Comparison of ENCODE assay signal across 11 cellular contexts in the genomic region with DNA sequence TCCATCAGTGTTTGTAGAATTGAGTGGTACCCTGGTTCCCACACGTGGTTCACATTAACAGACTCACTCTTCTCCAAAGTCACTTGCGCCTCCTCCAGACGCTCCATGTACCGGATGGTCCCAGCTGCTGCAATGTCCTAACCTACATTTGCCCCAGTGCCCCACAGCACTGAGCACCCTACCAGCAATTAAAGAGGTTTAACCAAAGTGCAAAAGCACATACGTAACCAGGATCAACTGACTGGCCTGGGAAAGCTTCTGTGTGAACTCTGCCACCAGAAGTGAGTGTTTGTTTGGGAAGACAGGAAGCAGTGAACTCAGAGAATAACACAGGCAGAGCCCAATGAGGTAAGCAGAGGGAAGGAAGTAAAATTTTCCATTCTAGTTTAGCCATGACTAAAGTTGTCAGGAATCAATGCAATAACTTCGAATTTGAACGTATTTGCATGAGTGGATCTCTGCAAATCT. TPM values are rescaled to one million over a fixed set of nuclear protein-coding genes. Genes with fewer than 3 reads are reported as not detected.
DNase-seq lines count a peak whose midpoint lies in the region; TF ChIP-seq lines count a peak whose summit lies in the region.
"Had no signal": no experiment of that assay in that cellular context is flagged by ENCODE, and none has a peak within 500 bp of the region (broad histone marks: within the 10 kb centered on the region; RNA-seq: fewer than 3 reads in every experiment).

No MANE protein-coding gene starts in this region.

- DNase-seq in activated T-cell treated with anti-CD3 and anti-CD28 coated beads, Interleukin-2, amount 50 U/mL, for 24 hours: peak; percentile 30
- DNase-seq in activated T-cell treated with anti-CD3 and anti-CD28 coated beads for 4 hours (no peak), left kidney (ENCODE audit: low read depth, low spot score) (peak; percentile 38), tibial artery (peak; percentile 73 to 94), WERI-Rb-1 (no peak), NCI-H1105 (lab: John Stamatoyannopoulos, UW) (no peak), DMS79 treated with DMSO at 0.1 percent for 48 hours (lab: John Stamatoyannopoulos, UW) (no peak)
- DNase-seq: activated CD4-positive, alpha-beta T cell treated with anti-CD3 and anti-CD28 coated beads for 1 hour; CD4-positive, CD25-positive, alpha-beta regulatory T cell; NCI-H1694 treated with DMSO at 0.1 percent for 48 hours had no signal

- intact Hi-C loops in tibial artery (cut with DNase I; ENCODE audit: low total_unique reads): loop anchor here (5.0 kb wide), 1 partner anchor 36 kb away; no protein-coding TSS in a partner anchor

- H3K27ac ChIP-seq in tibial artery (peak overlapping the region; percentile 85), WERI-Rb-1 (no peak overlapping the region)

- peaks cover 60% of the 10 kb centered on the region for H3K27me3 Mint-ChIP-seq in activated T-cell treated with anti-CD3 and anti-CD28 coated beads, Interleukin-2, amount 50 U/mL, for 24 hours
- H3K27me3 Mint-ChIP-seq in brain: peaks cover 11% of the 10 kb centered on the region

- no peaks in the 10 kb centered on the region for H3K36me3 ChIP-seq in tibial artery
- H3K36me3 ChIP-seq in WERI-Rb-1: no peaks in the 10 kb centered on the region

- peaks cover 29% of the 10 kb centered on the region for H3K4me1 Mint-ChIP-seq in activated T-cell treated with anti-CD3 and anti-CD28 coated beads, Interleukin-2, amount 50 U/mL, for 24 hours (ENCODE audit: low read depth)
- peaks cover 26% of the 10 kb centered on the region for H3K4me1 Mint-ChIP-seq in brain

- H3K9me3 Mint-ChIP-seq in activated T-cell treated with anti-CD3 and anti-CD28 coated beads, Interleukin-2, amount 50 U/mL, for 24 hours: no peaks in the 10 kb centered on the region
- peaks cover 0 to 7% (median 0%) of the 10 kb centered on the region in 5 experiments for H3K9me3 Mint-ChIP-seq in brain

- TF ChIP-seq CTCF in brain (conservative IDR thresholded peaks at IDR 0.05) (no peak), tibial artery (IDR thresholded peaks at IDR 0.05) (peak in 1 of 2 experiments; percentile 10), WERI-Rb-1 (IDR thresholded peaks at IDR 0.05; ENCODE audit: low read depth, low read length) (no peak)

- H3K4me3 ChIP-seq in tibial artery (peak overlapping the region in 1 of 2 donors; percentile 23), WERI-Rb-1 (ENCODE audit: low read depth, low read length) (no peak overlapping the region)

- H3K27ac Mint-ChIP-seq in activated T-cell treated with anti-CD3 and anti-CD28 coated beads, Interleukin-2, amount 50 U/mL, for 24 hours: peak overlapping the region; percentile 9
- peak overlapping the region in 3 of 5 experiments; percentile 35 to 83 (median 76) for H3K27ac Mint-ChIP-seq in brain

- no peak overlapping the region for H3K4me3 Mint-ChIP-seq in activated T-cell treated with anti-CD3 and anti-CD28 coated beads, Interleukin-2, amount 50 U/mL, for 24 hours
- H3K4me3 Mint-ChIP-seq in brain: no peak overlapping the region
- H3K4me3 Mint-ChIP-seq: CD4-positive, CD25-positive, alpha-beta regulatory T cell had no signal

- peaks cover 0 to 63% (median 49%) of the 10 kb centered on the region in 4 donors for H3K4me1 ChIP-seq in tibial artery

- H3K27me3 ChIP-seq in tibial artery: no peaks in the 10 kb centered on the region
- H3K27me3 ChIP-seq in WERI-Rb-1 (ENCODE audit: insufficient read depth, low read depth, severe bottlenecking): no peaks in the 10 kb centered on the region

- H3K36me3 Mint-ChIP-seq in activated T-cell treated with anti-CD3 and anti-CD28 coated beads, Interleukin-2, amount 50 U/mL, for 24 hours (ENCODE audit: low read depth): no peaks in the 10 kb centered on the region
- no peaks in the 10 kb centered on the region for H3K36me3 Mint-ChIP-seq in brain
- H3K36me3 Mint-ChIP-seq: CD4-positive, CD25-positive, alpha-beta regulatory T cell had no signal

- H3K9me3 ChIP-seq in tibial artery (no peaks in the 10 kb centered on the region), WERI-Rb-1 (ENCODE audit: severe bottlenecking) (no peaks in the 10 kb centered on the region)

RNA-seq across cellular contexts. Expression of a gene that starts 7.3 kb away (rescaled TPM):
- polyA plus RNA-seq in brain (ENCODE audit: insufficient read depth, low read depth, low replicate concordance): 0.98 TPM

RNA-seq across cellular contexts. Expression of a gene that starts 33.7 kb away (rescaled TPM):
- polyA plus RNA-seq in brain (ENCODE audit: insufficient read depth, low read depth, low replicate concordance): 0.34 TPM
- polyA plus RNA-seq: CD4-positive, CD25-positive, alpha-beta regulatory T cell had no signal

Comparison
In these comparisons a context has a peak if more than half of its experiments do, and no peak if none do; other contexts are left out.
1. DNase-seq: peak in activated T-cell treated with anti-CD3 and anti-CD28 coated beads, Interleukin-2, amount 50 U/mL, for 24 hours (single experiment), left kidney (single experiment) and tibial artery (2 of 2); none in activated T-cell treated with anti-CD3 and anti-CD28 coated beads for 4 hours (single experiment), WERI-Rb-1 (single experiment), NCI-H1105 (single experiment) and DMS79 treated with DMSO at 0.1 percent for 48 hours (single experiment).